In the genomic region with DNA sequence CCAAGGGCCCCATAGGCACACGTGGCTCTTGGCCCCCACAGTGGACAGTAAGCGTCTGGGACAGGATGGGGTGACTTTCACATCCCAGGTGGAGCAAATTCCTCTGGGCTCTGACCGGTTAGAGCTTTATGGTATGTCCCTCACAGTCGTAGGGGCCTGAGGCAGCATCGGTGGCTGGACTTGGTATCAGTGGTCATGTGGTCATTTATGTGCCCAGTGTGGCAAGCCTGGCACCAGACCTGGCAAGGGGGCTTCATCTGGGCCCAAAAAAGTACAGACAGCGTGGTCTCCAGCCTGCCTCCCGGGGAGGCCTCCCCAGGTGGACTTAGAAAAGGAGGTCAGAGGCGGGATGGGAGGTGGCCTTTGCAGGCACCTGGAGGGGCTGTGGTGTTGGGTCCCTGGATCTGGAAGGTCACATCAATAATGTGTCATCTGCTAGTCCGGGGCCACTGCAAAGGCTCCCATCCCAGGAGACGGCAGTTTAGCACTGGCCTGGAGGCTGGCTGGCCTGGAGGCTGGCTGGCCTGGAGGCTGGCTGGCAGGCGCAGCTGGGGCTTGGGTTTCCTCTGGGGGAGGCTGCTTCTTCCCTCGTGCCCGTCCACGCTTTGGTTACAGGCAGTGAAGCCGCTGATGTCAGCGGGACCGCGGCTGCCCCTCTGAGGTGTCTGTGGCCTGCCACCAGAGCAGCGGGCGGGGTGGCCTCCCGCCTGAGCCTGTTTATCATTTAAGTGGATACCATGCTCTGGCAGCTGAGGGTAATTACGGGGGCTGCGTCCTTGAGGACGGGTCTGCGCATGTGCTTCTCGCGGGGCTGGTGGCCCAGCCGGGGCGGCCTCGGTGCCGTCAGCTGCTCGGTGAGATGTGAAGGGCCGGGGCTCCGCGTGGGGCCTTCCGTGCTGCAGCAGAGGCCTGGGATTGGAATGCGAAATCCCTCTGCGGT, we compare ENCODE assay signal across 12 cellular contexts. TPM values are rescaled to one million over a fixed set of nuclear protein-coding genes. Genes with fewer than 3 reads are reported as not detected.
DNase-seq lines count a peak whose midpoint lies in the region; ATAC-seq, FAIRE-seq and TF ChIP-seq lines count a peak whose summit lies in the region.
"Had no signal": no experiment of that assay in that cellular context is flagged by ENCODE, and none has a peak within 500 bp of the region (broad histone marks: within the 10 kb centered on the region; RNA-seq: fewer than 3 reads in every experiment).

No MANE protein-coding gene starts in this region.

- 0 out of 2 replicates have a peak overlapping the region, but pooled peaks have one; percentile 54 for H3K14ac ChIP-seq in H9 (ENCODE audit: insufficient read depth, low read length)
- H3K14ac ChIP-seq in neuronal stem cell (ENCODE audit: low read length) = peak overlapping the region; percentile 84

- H3K4me1 ChIP-seq in BLaER1 treated with 17β-estradiol and CSF1 and Interleukin-3, amounts not matched to agents 10 nM and 100 nM = peaks cover 0 to 28% (median 16%) of the 10 kb centered on the region in 10 experiments; a peak in 16 of 20 replicates
- H3K4me1 ChIP-seq in H9 (ENCODE audit: insufficient read depth, low read length) (no peaks in the 10 kb centered on the region), neuronal stem cell (ENCODE audit: control insufficient read depth in 2 of 2, insufficient read depth in 1 of 2, low read depth in 1 of 2, low read length in 2 of 2) (peaks cover 16 to 23% of the 10 kb centered on the region in 2 donors), tibial artery (no peaks in the 10 kb centered on the region)
- H3K4me1 ChIP-seq: HAP-1 had no signal

- FAIRE-seq in RCC 7860 (lab: Jason Lieb, UNC) = no peak

- H3K4me1 Mint-ChIP-seq in H9 (peaks cover 24 to 35% of the 10 kb centered on the region in 2 experiments), chondrocyte (ENCODE audit: low read depth) (peaks cover 3% of the 10 kb centered on the region)
- H3K4me1 Mint-ChIP-seq in stimulated activated naive CD8-positive, alpha-beta T cell treated with anti-CD3 and anti-CD28 coated beads, Interleukin-15, amount 100 ng/mL, for 72 hours = no peaks in the 10 kb centered on the region

- H2BK15ac ChIP-seq in H9 (ENCODE audit: low read depth, low read length) (no peak overlapping the region; the same call in 1 of the 2 replicates), neuronal stem cell (ENCODE audit: low read length) (peak overlapping the region; percentile 84)

- no peak overlapping the region for H2AK5ac ChIP-seq in H9 (ENCODE audit: insufficient read length, low read length)
- peak overlapping the region; percentile 85 for H2AK5ac ChIP-seq in neuronal stem cell (ENCODE audit: low read depth, low read length)

- no peak overlapping the region for H4K5ac ChIP-seq in H9 (ENCODE audit: insufficient read length, low read depth, low read length)

- H3K36me3 ChIP-seq in BLaER1 treated with 17β-estradiol and CSF1 and Interleukin-3, amounts not matched to agents 10 nM and 100 nM = no peaks in the 10 kb centered on the region
- H3K36me3 ChIP-seq in neuronal stem cell (replicated peaks in 1 of 2; ENCODE audit: control insufficient read depth in 2 of 2, insufficient read depth in 2 of 2, low read length in 2 of 2) (no peaks in the 10 kb centered on the region), tibial artery (no peaks in the 10 kb centered on the region)
- H3K36me3 ChIP-seq: HAP-1 had no signal

- no peak overlapping the region for H2BK20ac ChIP-seq in H9 (ENCODE audit: low read depth, low read length, poor library complexity, severe bottlenecking)

- TF ChIP-seq CTCF in H9 (conservative IDR thresholded peaks at IDR 0.05) (no peak), chondrocyte (IDR thresholded peaks at IDR 0.05) (no peak), dorsolateral prefrontal cortex (IDR thresholded peaks at IDR 0.05 in 54 of 56, conservative IDR thresholded peaks at IDR 0.05 in 2 of 56; ENCODE audit: low read depth in 1 of 56, partially characterized antibody in 56 of 56) (no peak), tibial artery (IDR thresholded peaks at IDR 0.05) (no peak)

- ATAC-seq in stimulated activated naive CD8-positive, alpha-beta T cell treated with anti-CD3 and anti-CD28 coated beads, Interleukin-15, amount 100 ng/mL, for 72 hours = no peak

- no peak overlapping the region for H3K27ac ChIP-seq in BLaER1 treated with 17β-estradiol and CSF1 and Interleukin-3, amounts not matched to agents 10 nM and 100 nM
- H3K27ac ChIP-seq in H9 (ENCODE audit: insufficient read length, low read depth, low read length) = no peak overlapping the region
- no peak overlapping the region for H3K27ac ChIP-seq in neuronal stem cell (replicated peaks; ENCODE audit: low read length)
- H3K27ac ChIP-seq in dorsolateral prefrontal cortex = no peak overlapping the region
- H3K27ac ChIP-seq in tibial artery = no peak overlapping the region

- H3K27ac Mint-ChIP-seq in H9 (no peak overlapping the region), chondrocyte (ENCODE audit: unreplicated experiment) (no peak overlapping the region)
- H3K27ac Mint-ChIP-seq in stimulated activated naive CD8-positive, alpha-beta T cell treated with anti-CD3 and anti-CD28 coated beads, Interleukin-15, amount 100 ng/mL, for 72 hours = peak overlapping the region in 1 of 2 donors; percentile 69
- H3K27ac Mint-ChIP-seq: B cell had no signal

- intact Hi-C loops in dorsolateral prefrontal cortex (cut with DNase I) (loop anchor here in 1 of 2 donors (5.0 kb wide), 1 partner anchor 52 kb away; no protein-coding TSS in a partner anchor), tibial artery (cut with DNase I; ENCODE audit: low total_unique reads) (no loop called here)

- no peak overlapping the region for H2BK120ac ChIP-seq in H9 (ENCODE audit: low read depth, low read length, poor library complexity, severe bottlenecking)
- peak overlapping the region; percentile 95 for H2BK120ac ChIP-seq in neuronal stem cell (ENCODE audit: low read depth, low read length)

- H3K9ac ChIP-seq in BLaER1 treated with 17β-estradiol and CSF1 and Interleukin-3, amounts not matched to agents 10 nM and 100 nM = no peak overlapping the region; a peak in 2 of 22 replicates
- H3K9ac ChIP-seq in H9 (ENCODE audit: extremely low read depth, insufficient read length, low read length) (no peak overlapping the region), neuronal stem cell (ENCODE audit: low read depth, low read length, poor library complexity) (peak overlapping the region; percentile 72)

- peaks cover 0 to 4% (median 0%) of the 10 kb centered on the region in 11 experiments; a peak in 1 of 22 replicates for H4K20me1 ChIP-seq in BLaER1 treated with 17β-estradiol and CSF1 and Interleukin-3, amounts not matched to agents 10 nM and 100 nM
- no peaks in the 10 kb centered on the region for H4K20me1 ChIP-seq in H9 (ENCODE audit: control insufficient read depth, insufficient read depth, insufficient read length)

- DNase-seq in H9 (no peak), chondrocyte (ENCODE audit: low spot score) (peak; percentile 60), neuronal stem cell (ENCODE audit: low spot score) (no peak), dorsolateral prefrontal cortex (no peak), RCC 7860 (ENCODE audit: low spot score) (no peak), tibial artery (no peak)
- DNase-seq in stimulated activated naive CD8-positive, alpha-beta T cell treated with anti-CD3 and anti-CD28 coated beads, Interleukin-15, amount 100 ng/mL, for 72 hours = no peak
- DNase-seq: NCI-H1694 treated with DMSO at 0.1 percent for 48 hours, SIG-M5 had no signal

- no peak overlapping the region for H3K4ac ChIP-seq in H9 (ENCODE audit: low read depth, low read length)
- peak overlapping the region; percentile 71 for H3K4ac ChIP-seq in neuronal stem cell (ENCODE audit: low read length)

- H4K8ac ChIP-seq in H9 (replicated peaks; ENCODE audit: insufficient read length, low read depth, low read length) (no peak overlapping the region), neuronal stem cell (ENCODE audit: low read depth, low read length) (peak overlapping the region; percentile 32)

- peaks cover 0 to 8% (median 0%) of the 10 kb centered on the region in 11 experiments; a peak in 2 of 22 replicates for H3K27me3 ChIP-seq in BLaER1 treated with 17β-estradiol and CSF1 and Interleukin-3, amounts not matched to agents 10 nM and 100 nM
- H3K27me3 ChIP-seq in H9 (ENCODE audit: insufficient read depth, low read length) = no peaks in the 10 kb centered on the region; the same call in 1 of the 2 replicates
- H3K27me3 ChIP-seq in neuronal stem cell (ENCODE audit: control insufficient read depth in 3 of 3, insufficient read depth in 3 of 3, low read depth in 1 of 3, low read length in 3 of 3) = peaks cover 0 to 18% (median 0%) of the 10 kb centered on the region in 3 experiments
- H3K27me3 ChIP-seq in dorsolateral prefrontal cortex = peaks cover 0 to 5% (median 0%) of the 10 kb centered on the region in 45 donors
- peaks cover 0 to 90% of the 10 kb centered on the region in 2 donors for H3K27me3 ChIP-seq in tibial artery

- H3K18ac ChIP-seq in H9 (ENCODE audit: insufficient read length, low read depth, low read length) = no peak overlapping the region
- peak overlapping the region; percentile 84 for H3K18ac ChIP-seq in neuronal stem cell (ENCODE audit: low read length)

- H2BK5ac ChIP-seq in H9 (ENCODE audit: insufficient read length, low read length) (no peak overlapping the region), neuronal stem cell (ENCODE audit: low read length) (peak overlapping the region; percentile 62)

- H3K23me2 ChIP-seq in H9 (ENCODE audit: insufficient read length, low read depth, low read length, poor library complexity, severe bottlenecking) = no peaks in the 10 kb centered on the region

- H3K36me3 Mint-ChIP-seq in H9 (ENCODE audit: insufficient read depth in 1 of 3, low read depth in 3 of 3) (no peaks in the 10 kb centered on the region), chondrocyte (ENCODE audit: low read depth) (no peaks in the 10 kb centered on the region)

- H3T11ph ChIP-seq in H9 (ENCODE audit: low read length) = no peak overlapping the region

- no peaks in the 10 kb centered on the region for H3K9me3 ChIP-seq in BLaER1 treated with 17β-estradiol and CSF1 and Interleukin-3, amounts not matched to agents 10 nM and 100 nM (replicated peaks in 1 of 11)
- H3K9me3 ChIP-seq in H9 (ENCODE audit: control insufficient read depth, low read depth, low read length) (no peaks in the 10 kb centered on the region), neuronal stem cell (replicated peaks in 1 of 2; ENCODE audit: control insufficient read depth in 2 of 2, insufficient read depth in 1 of 2, low read depth in 1 of 2, low read length in 2 of 2) (no peaks in the 10 kb centered on the region), tibial artery (no peaks in the 10 kb centered on the region)
- H3K9me3 ChIP-seq: HAP-1 had no signal

- no peaks in the 10 kb centered on the region for H3K79me2 ChIP-seq in H9 (ENCODE audit: insufficient read depth, low read length)

- H3K27me3 Mint-ChIP-seq in H9 (ENCODE audit: low read depth) = peaks cover 34% of the 10 kb centered on the region
- H3K27me3 Mint-ChIP-seq in chondrocyte (ENCODE audit: low read depth) = peaks cover 21% of the 10 kb centered on the region
- peaks cover 66% of the 10 kb centered on the region for H3K27me3 Mint-ChIP-seq in stimulated activated naive CD8-positive, alpha-beta T cell treated with anti-CD3 and anti-CD28 coated beads, Interleukin-15, amount 100 ng/mL, for 72 hours

- H2AFZ ChIP-seq in H9 (ENCODE audit: low read length) = no peak overlapping the region
- peak overlapping the region; percentile 22 for H2AFZ ChIP-seq in neuronal stem cell (ENCODE audit: low read length)

- no CpG with 5 or more reads among the region's 38 CpGs for WGBS in H9 (ENCODE audit: extremely low coverage, insufficient read length, low lambda C conversion rate)
- no CpG with 5 or more reads among the region's 38 CpGs for WGBS in neuronal stem cell (ENCODE audit: extremely low coverage in 2 of 2, insufficient read length in 2 of 2, insufficient replicate concordance in 1 of 2), 2 donors

- H3K79me1 ChIP-seq in H9 (ENCODE audit: insufficient read depth, low read depth, low read length, poor library complexity, severe bottlenecking) (no peaks in the 10 kb centered on the region), neuronal stem cell (ENCODE audit: low read depth, low read length) (no peaks in the 10 kb centered on the region)

- H3K4me2 ChIP-seq in BLaER1 treated with 17β-estradiol and CSF1 and Interleukin-3, amounts not matched to agents 10 nM and 100 nM = peak overlapping the region in 6 of 11 experiments; percentile 5 to 36 (median 18); a peak in 4 of 22 replicates
- no peak overlapping the region for H3K4me2 ChIP-seq in H9 (ENCODE audit: insufficient read depth, insufficient read length, low read length)
- H3K4me2 ChIP-seq in neuronal stem cell (ENCODE audit: insufficient read depth, low read length, poor library complexity, severe bottlenecking) = no peak overlapping the region

- no peak overlapping the region for H3K4me3 Mint-ChIP-seq in H9
- H3K4me3 Mint-ChIP-seq in chondrocyte (ENCODE audit: unreplicated experiment) = no peak overlapping the region
- no peak overlapping the region for H3K4me3 Mint-ChIP-seq in stimulated activated naive CD8-positive, alpha-beta T cell treated with anti-CD3 and anti-CD28 coated beads, Interleukin-15, amount 100 ng/mL, for 72 hours
- H3K4me3 Mint-ChIP-seq: B cell had no signal

- H3K9me3 Mint-ChIP-seq in H9 (no peaks in the 10 kb centered on the region), chondrocyte (ENCODE audit: low read depth) (no peaks in the 10 kb centered on the region)
- H3K9me3 Mint-ChIP-seq in stimulated activated naive CD8-positive, alpha-beta T cell treated with anti-CD3 and anti-CD28 coated beads, Interleukin-15, amount 100 ng/mL, for 72 hours = no peaks in the 10 kb centered on the region

- no peak overlapping the region for H4K91ac ChIP-seq in H9 (ENCODE audit: insufficient read length, low read depth, low read length)
- H4K91ac ChIP-seq in neuronal stem cell (ENCODE audit: low read depth, low read length, poor library complexity) = no peak overlapping the region

- H3K56ac ChIP-seq in H9 (ENCODE audit: insufficient read length, low read depth, low read length) = no peak overlapping the region

- no peak overlapping the region for H2BK12ac ChIP-seq in H9 (ENCODE audit: insufficient read length, low read depth, low read length)
- H2BK12ac ChIP-seq in neuronal stem cell (ENCODE audit: low read length) = no peak overlapping the region

- H3K23ac ChIP-seq in H9 (ENCODE audit: insufficient read length, low read depth, low read length) (no peak overlapping the region), neuronal stem cell (ENCODE audit: low read depth, low read length, poor library complexity) (peak overlapping the region; percentile 50)

- H3K4me3 ChIP-seq in BLaER1 treated with 17β-estradiol and CSF1 and Interleukin-3, amounts not matched to agents 10 nM and 100 nM = no peak overlapping the region
- H3K4me3 ChIP-seq in neuronal stem cell (ENCODE audit: low read length in 2 of 2) (peak overlapping the region in 1 of 2 donors; percentile 38), dorsolateral prefrontal cortex (no peak overlapping the region), tibial artery (no peak overlapping the region)
- H3K4me3 ChIP-seq: HAP-1 had no signal

RNA-seq across cellular contexts. Expression of a gene that starts 20.7 kb away (rescaled TPM):
- total RNA-seq in H9 (2021) = 5.1 and 6.2 TPM in 2 replicates
- total RNA-seq in chondrocyte = 26.7 to 27.2 TPM (median 26.8 TPM) in 3 replicates
- 10.0 TPM for polyA plus RNA-seq in neuronal stem cell (2013, experiment 1 of 2)
- 10.0 TPM for polyA plus RNA-seq in neuronal stem cell (2013, experiment 2 of 2)
- total RNA-seq in dorsolateral prefrontal cortex = 10 to 100 TPM; 26.4 to 54.9 (median 35.9) TPM

Comparison
In these comparisons a context has a peak if more than half of its experiments do, and no peak if none do; other contexts are left out.
1. H3K4me2 ChIP-seq: peak in BLaER1 treated with 17β-estradiol and CSF1 and Interleukin-3, amounts not matched to agents 10 nM and 100 nM (6 of 11); none in H9 (single experiment) and neuronal stem cell (single experiment).